ENCODE assay signal across 29 cellular contexts in the genomic region with DNA sequence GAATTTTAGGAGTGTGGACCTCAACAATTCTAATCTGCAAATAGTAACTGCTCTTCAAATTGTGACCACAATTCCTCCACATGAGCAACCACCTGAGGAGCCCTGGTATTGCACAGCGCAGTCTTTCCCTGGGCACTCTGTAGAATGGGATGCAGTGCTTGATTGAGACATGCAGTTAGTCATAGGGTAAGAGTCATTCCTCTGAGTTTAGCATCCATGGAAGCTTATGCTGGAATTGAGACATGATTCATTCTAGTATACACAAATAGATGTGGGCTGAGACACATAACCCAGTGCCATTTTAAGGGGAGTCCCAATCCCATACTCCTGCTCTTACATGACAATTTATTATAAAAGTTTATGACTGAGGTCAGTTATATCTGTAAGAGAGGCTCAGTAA.
"Had no signal": no experiment of that assay in that cellular context is flagged by ENCODE, and none has a peak within 500 bp of the region (broad histone marks: within the 10 kb centered on the region; RNA-seq: fewer than 3 reads in every experiment).

No MANE protein-coding gene starts in this region.

- H3K27me3 ChIP-seq: adrenal gland, body of pancreas, esophagus muscularis mucosa, gastroesophageal sphincter, hepatocyte, neutrophil, right lobe of liver, suprapubic skin, tibial artery, upper lobe of right lung had no signal

- ATAC-seq: activated CD4-positive, alpha-beta T cell treated with anti-CD3 and anti-CD28 coated beads for 36 hours; activated T-cell treated with anti-CD3 and anti-CD28 coated beads, Interleukin-2, amount 50 U/mL, for 72 hours; body of pancreas; gastroesophageal sphincter; right lobe of liver; stimulated activated effector memory CD8-positive, alpha-beta T cell treated with anti-CD3 and anti-CD28 coated beads, Interleukin-12 subunit alpha, Interleukin-12 subunit beta, amount 100 ng/mL, for 72 hours; stimulated activated naive CD8-positive, alpha-beta T cell treated with anti-CD3 and anti-CD28 coated beads, Interleukin-15, amount 100 ng/mL, for 72 hours; T-cell; upper lobe of right lung had no signal

- H3K4me3 Mint-ChIP-seq: activated CD4-positive, alpha-beta T cell treated with anti-CD3 and anti-CD28 coated beads for 36 hours; activated naive CD8-positive, alpha-beta T cell; activated T-cell treated with anti-CD3 and anti-CD28 coated beads, Interleukin-2, amount 50 U/mL, for 72 hours; dendritic cell treated with granulocyte-macrophage colony-stimulating factor and Interleukin-4, amounts not matched to agents 40 ng/mL and 50 ng/mL, for 4 days; endodermal cell; mesothelial cell of epicardium; naive B cell; nephron progenitor cell; stimulated activated effector memory CD8-positive, alpha-beta T cell treated with anti-CD3 and anti-CD28 coated beads, Interleukin-12 subunit alpha, Interleukin-12 subunit beta, amount 100 ng/mL, for 72 hours; stimulated activated naive CD8-positive, alpha-beta T cell treated with anti-CD3 and anti-CD28 coated beads, Interleukin-15, amount 100 ng/mL, for 72 hours; T-cell; T-helper 2 cell treated with Interferon-gamma antibody and Interleukin-4, amounts not matched to agents 5 μg/mL and 100 μg/mL, for 36 hours had no signal

- H3K4me1 Mint-ChIP-seq: activated CD4-positive, alpha-beta T cell treated with anti-CD3 and anti-CD28 coated beads for 36 hours; endodermal cell; mesothelial cell of epicardium; naive B cell; nephron progenitor cell; stimulated activated effector memory CD8-positive, alpha-beta T cell treated with anti-CD3 and anti-CD28 coated beads, Interleukin-12 subunit alpha, Interleukin-12 subunit beta, amount 100 ng/mL, for 72 hours; stimulated activated naive CD8-positive, alpha-beta T cell treated with anti-CD3 and anti-CD28 coated beads, Interleukin-15, amount 100 ng/mL, for 72 hours; T-cell had no signal

- H3K9me3 ChIP-seq: adrenal gland, body of pancreas, esophagus muscularis mucosa, gastroesophageal sphincter, neutrophil, right lobe of liver, suprapubic skin, tibial artery, upper lobe of right lung had no signal

- H3K79me2 ChIP-seq: hepatocyte had no signal

- H3K36me3 Mint-ChIP-seq: activated naive CD8-positive, alpha-beta T cell; mesothelial cell of epicardium; naive B cell; stimulated activated effector memory CD8-positive, alpha-beta T cell treated with anti-CD3 and anti-CD28 coated beads, Interleukin-12 subunit alpha, Interleukin-12 subunit beta, amount 100 ng/mL, for 72 hours; T-cell had no signal

- H3K4me3 ChIP-seq: adrenal gland, body of pancreas, esophagus muscularis mucosa, gastroesophageal sphincter, hepatocyte, right lobe of liver, skin epidermis, suprapubic skin, tibial artery, upper lobe of right lung had no signal

- H3K9me3 Mint-ChIP-seq: endodermal cell, mesothelial cell of epicardium, nephron progenitor cell had no signal

- H3K4me2 ChIP-seq: hepatocyte had no signal

- H3K27me3 Mint-ChIP-seq: activated CD4-positive, alpha-beta T cell treated with anti-CD3 and anti-CD28 coated beads for 36 hours; activated naive CD8-positive, alpha-beta T cell; dendritic cell treated with granulocyte-macrophage colony-stimulating factor and Interleukin-4, amounts not matched to agents 40 ng/mL and 50 ng/mL, for 4 days; naive B cell; progenitor cell of endocrine pancreas; stimulated activated naive CD8-positive, alpha-beta T cell treated with anti-CD3 and anti-CD28 coated beads, Interleukin-15, amount 100 ng/mL, for 72 hours; T-cell had no signal

- H2AFZ ChIP-seq: hepatocyte had no signal

- H3K27ac Mint-ChIP-seq: activated CD4-positive, alpha-beta T cell treated with anti-CD3 and anti-CD28 coated beads for 36 hours; activated naive CD8-positive, alpha-beta T cell; activated T-cell treated with anti-CD3 and anti-CD28 coated beads, Interleukin-2, amount 50 U/mL, for 72 hours; dendritic cell treated with granulocyte-macrophage colony-stimulating factor and Interleukin-4, amounts not matched to agents 40 ng/mL and 50 ng/mL, for 4 days; endodermal cell; mesothelial cell of epicardium; naive B cell; nephron progenitor cell; progenitor cell of endocrine pancreas; stimulated activated effector memory CD8-positive, alpha-beta T cell treated with anti-CD3 and anti-CD28 coated beads, Interleukin-12 subunit alpha, Interleukin-12 subunit beta, amount 100 ng/mL, for 72 hours; stimulated activated naive CD8-positive, alpha-beta T cell treated with anti-CD3 and anti-CD28 coated beads, Interleukin-15, amount 100 ng/mL, for 72 hours; T-cell; T-helper 2 cell treated with Interferon-gamma antibody and Interleukin-4, amounts not matched to agents 5 μg/mL and 100 μg/mL, for 36 hours had no signal

- H3K27ac ChIP-seq: adrenal gland, body of pancreas, esophagus muscularis mucosa, gastroesophageal sphincter, hepatocyte, neutrophil, right lobe of liver, skin epidermis, suprapubic skin, tibial artery, upper lobe of right lung had no signal

- H3K36me3 ChIP-seq: adrenal gland, esophagus muscularis mucosa, gastroesophageal sphincter, neutrophil, right lobe of liver, suprapubic skin, tibial artery, upper lobe of right lung had no signal

- H3K4me1 ChIP-seq: adrenal gland, body of pancreas, esophagus muscularis mucosa, gastroesophageal sphincter, right lobe of liver, suprapubic skin, tibial artery, upper lobe of right lung had no signal

- DNase-seq: activated CD4-positive, alpha-beta T cell treated with anti-CD3 and anti-CD28 coated beads for 36 hours; activated CD4-positive, CD25-positive, alpha-beta regulatory T cell; activated naive CD4-positive, alpha-beta T cell; activated T-cell treated with anti-CD3 and anti-CD28 coated beads for 4 hours; activated T-cell treated with anti-CD3 and anti-CD28 coated beads, Interleukin-2, amount 50 U/mL, for 72 hours; adrenal gland; aorta; body of pancreas; endodermal cell; naive B cell; nephron progenitor cell; right lobe of liver; stimulated activated CD4-positive, alpha-beta T cell treated with anti-CD3 and anti-CD28 coated beads, Interleukin-4, amount 100 ng/mL, for 24 hours; stimulated activated naive CD8-positive, alpha-beta T cell treated with anti-CD3 and anti-CD28 coated beads, Interleukin-15, amount 100 ng/mL, for 72 hours; T-cell; tibial artery; upper lobe of right lung had no signal
